8 cellular contexts compared by ENCODE assay signal in the genomic region with DNA sequence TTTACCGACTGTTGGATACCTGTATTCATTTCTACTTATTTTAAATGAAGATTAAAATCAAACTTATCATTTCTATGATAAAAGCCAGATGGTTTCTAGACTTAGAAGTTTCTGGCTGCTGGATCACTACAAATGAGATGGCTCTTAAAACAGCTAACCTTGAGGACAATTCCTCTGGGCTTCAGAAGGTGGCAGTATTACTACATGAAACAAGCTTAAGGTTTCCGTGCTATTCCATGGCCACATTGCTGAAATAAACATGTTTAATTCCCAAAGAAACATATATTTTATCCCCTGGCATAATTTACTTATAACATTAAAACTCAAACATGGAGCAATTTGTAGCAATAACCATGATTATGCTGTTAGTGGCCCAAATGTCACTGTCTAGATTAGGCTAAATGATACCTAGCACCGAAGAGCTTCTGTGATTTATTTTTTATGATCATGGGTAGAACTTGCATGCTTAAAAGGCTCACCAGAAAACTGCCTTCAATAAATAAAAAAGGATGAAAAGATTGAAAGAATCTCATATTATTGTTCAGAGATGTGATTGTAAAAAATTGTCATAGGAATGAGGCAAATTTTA.
DNase-seq lines count a peak whose midpoint lies in the region; ATAC-seq and TF ChIP-seq lines count a peak whose summit lies in the region.

No MANE protein-coding gene starts in this region.

- DNase-seq in ELR (ENCODE audit: low read depth): peak; percentile 71
- DNase-seq in Panc1 (ENCODE audit: low read depth, low spot score): no peak
- DNase-seq in fibroblast of mammary gland (ENCODE audit: low read depth): peak; percentile 80
- no peak for DNase-seq in progenitor cell of endocrine pancreas (ENCODE audit: low spot score, unreplicated experiment)
- DNase-seq in ureter (ENCODE audit: low spot score): no peak
- no peak for DNase-seq in stimulated activated naive CD8-positive, alpha-beta T cell treated with anti-CD3 and anti-CD28 coated beads, Interleukin-15, Interleukin-2, amounts not matched to agents 100 U/mL and 50 U/mL, for 24 hours
- DNase-seq in activated CD4-positive, alpha-beta T cell treated with anti-CD3 and anti-CD28 coated beads, Interleukin-2, amount 50 U/mL, for 1 hour: no peak

- POLR2A ChIA-PET in Panc1 (lab: Charles Lee): interaction anchor here (0.6 kb wide), 1 partner anchor 475 kb away, joined by 8 read pairs; no protein-coding TSS in a partner anchor

- no peak overlapping the region for H3K27ac Mint-ChIP-seq in progenitor cell of endocrine pancreas

- ATAC-seq in HG02885 (IDR thresholded peaks at IDR 0.05; ENCODE audit: poor library complexity, unreplicated experiment): peak; percentile 72
- peak; percentile 85 for ATAC-seq in Panc1
- no peak for ATAC-seq in stimulated activated naive CD8-positive, alpha-beta T cell treated with anti-CD3 and anti-CD28 coated beads, Interleukin-15, Interleukin-2, amounts not matched to agents 100 U/mL and 50 U/mL, for 24 hours

- no TSS peak for BruUV-seq in Panc1 (replicated peaks; lab: Mats Ljungman, UMichigan)

- H3K27ac ChIP-seq in Panc1 (ENCODE audit: low read length): no peak overlapping the region

- intact Hi-C loops in Panc1 (cut with micrococcal nuclease; ENCODE audit: unreplicated experiment): loop anchor here (2.0 to 10.0 kb wide), 3 partner anchors 156 to 456 kb away; no protein-coding TSS in a partner anchor

- no peaks in the 10 kb centered on the region for H3K9me3 ChIP-seq in Panc1 (ENCODE audit: control insufficient read depth, insufficient read depth, low read depth, low read length)

- peak; percentile 73; the same call in 1 of the 2 replicates for TF ChIP-seq CTCF in Panc1 (IDR thresholded peaks at IDR 0.05)
- peak; percentile 96 for TF ChIP-seq CTCF in fibroblast of mammary gland (conservative IDR thresholded peaks at IDR 0.05; ENCODE audit: control insufficient read depth, insufficient read depth, low read depth, low read length)
- TF ChIP-seq CTCF in progenitor cell of endocrine pancreas (IDR thresholded peaks at IDR 0.05; ENCODE audit: unreplicated experiment): peak; percentile 87

- no peaks in the 10 kb centered on the region for H3K4me1 ChIP-seq in Panc1 (ENCODE audit: control insufficient read depth, insufficient read depth, low read length)

- no peaks in the 10 kb centered on the region for H3K9me3 Mint-ChIP-seq in progenitor cell of endocrine pancreas (ENCODE audit: low read depth)

- H3K36me3 Mint-ChIP-seq in progenitor cell of endocrine pancreas (ENCODE audit: insufficient read depth): no peaks in the 10 kb centered on the region

- H3K4me1 Mint-ChIP-seq in progenitor cell of endocrine pancreas (ENCODE audit: low read depth): peaks cover 2% of the 10 kb centered on the region

- CTCF ChIA-PET in Panc1 (lab: Charles Lee): interaction anchor here (0.6 to 3.7 kb wide), 5 partner anchors 20 to 1990 kb away, joined by 3 to 35 read pairs (median 3); no protein-coding TSS in a partner anchor

- H3K36me3 ChIP-seq in Panc1 (ENCODE audit: control insufficient read depth, insufficient read depth, low read length): no peaks in the 10 kb centered on the region

- in situ Hi-C loops in Panc1 (cut with HindIII; ENCODE audit: low pct_unique_long_range_greater_than_20kb, low sequenced_read_pairs): no loop called here

- H3K4me3 ChIP-seq in Panc1 (ENCODE audit: low read depth in 2 of 2, low read length in 2 of 2): no peak overlapping the region
- H3K4me3 ChIP-seq in fibroblast of mammary gland (ENCODE audit: control insufficient read depth, low read depth, low read length): no peak overlapping the region

- H3K4me3 Mint-ChIP-seq in progenitor cell of endocrine pancreas (ENCODE audit: low read depth): no peak overlapping the region

- no peaks in the 10 kb centered on the region for H3K27me3 ChIP-seq in Panc1 (ENCODE audit: control insufficient read depth, insufficient read depth, low read length)

- H3K27me3 Mint-ChIP-seq in progenitor cell of endocrine pancreas: no peaks in the 10 kb centered on the region

Comparison
In these comparisons a context has a peak if more than half of its experiments do, and no peak if none do; other contexts are left out.
1. DNase-seq: peak in ELR (single experiment) and fibroblast of mammary gland (single experiment); none in Panc1 (single experiment), progenitor cell of endocrine pancreas (single experiment), ureter (single experiment), stimulated activated naive CD8-positive, alpha-beta T cell treated with anti-CD3 and anti-CD28 coated beads, Interleukin-15, Interleukin-2, amounts not matched to agents 100 U/mL and 50 U/mL, for 24 hours (single experiment) and activated CD4-positive, alpha-beta T cell treated with anti-CD3 and anti-CD28 coated beads, Interleukin-2, amount 50 U/mL, for 1 hour (single experiment).
2. Peak in every context shown above with its lines, with median percentiles within 50 percentile points of each other: CTCF ChIP-seq.